ENCODE assay signal across 34 cellular contexts in the genomic region with DNA sequence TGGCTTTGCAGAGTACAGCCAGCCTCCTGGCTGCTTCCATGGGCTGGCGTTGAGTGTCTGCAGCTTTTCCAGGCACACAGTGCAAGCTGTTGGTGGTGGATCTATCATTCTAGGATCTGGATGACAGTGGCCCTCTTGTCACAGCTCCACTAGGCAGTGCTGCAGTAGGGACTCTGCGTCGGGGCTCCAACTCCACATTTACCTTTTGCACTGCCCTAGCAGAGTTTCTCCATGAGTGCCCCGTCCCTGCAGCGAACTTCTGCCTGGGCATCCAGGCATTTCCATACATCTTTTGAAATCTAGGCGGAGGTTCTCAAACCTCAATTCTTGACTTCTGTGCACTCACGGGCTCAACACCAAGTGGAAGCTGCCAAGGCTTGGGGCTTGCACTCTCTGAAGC.
"Had no signal": no experiment of that assay in that cellular context is flagged by ENCODE, and none has a peak within 500 bp of the region (broad histone marks: within the 10 kb centered on the region; RNA-seq: fewer than 3 reads in every experiment).

No MANE protein-coding gene starts in this region.

- H3K36me3 ChIP-seq: MG63 had no signal

- H3K27me3 ChIP-seq: MG63 had no signal

- DNase-seq: Kasumi-1, KG1, MG63, MM.1S, MV-4-11, NCI-H1048, NCI-H1092, NCI-H1092 treated with DMSO at 0.1 percent for 48 hours, NCI-H1105, NCI-H1105 treated with DMSO at 0.1 percent for 48 hours, NCI-H1417, NCI-H1417 treated with DMSO at 0.1 percent for 48 hours, NCI-H1436, NCI-H1436 treated with DMSO at 0.1 percent for 48 hours, NCI-H146, NCI-H1694, NCI-H1694 treated with DMSO at 0.1 percent for 48 hours, NCI-H187, NCI-H187 treated with DMSO at 0.1 percent for 48 hours, NCI-H1930, NCI-H2029, NCI-H2029 treated with DMSO at 0.1 percent for 48 hours, NCI-H2081, NCI-H2081 treated with DMSO at 0.1 percent for 48 hours, NCI-H2107, NCI-H2171, NCI-H2171 treated with DMSO at 0.1 percent for 48 hours, NCI-H2227 treated with DMSO at 0.1 percent for 48 hours, NCI-H226, NCI-H345, NCI-H446, NCI-H446 treated with DMSO at 0.1 percent for 48 hours, NCI-H510A had no signal

- H3K9me3 ChIP-seq: MG63 had no signal

- H3K4me3 ChIP-seq: MG63 had no signal

- H3K9ac ChIP-seq: KMS-11 had no signal

- H3K4me2 ChIP-seq: KMS-11 had no signal

- H3K27ac ChIP-seq: KMS-11 had no signal
